Comparison of ENCODE assay signal across 17 cellular contexts in genomic region chr17:41223821-41224220, GRCh38. TPM values are rescaled to one million over a fixed set of nuclear protein-coding genes. Genes with fewer than 3 reads are reported as not detected.
DNase-seq lines count a peak whose midpoint lies in the region; ATAC-seq and TF ChIP-seq lines count a peak whose summit lies in the region.
"Had no signal": no experiment of that assay in that cellular context is flagged by ENCODE, and none has a peak within 500 bp of the region (broad histone marks: within the 10 kb centered on the region; RNA-seq: fewer than 3 reads in every experiment).

No MANE protein-coding gene starts in this region.

- no peak for TF ChIP-seq CTCF in mesothelial cell of epicardium (IDR thresholded peaks at IDR 0.05; ENCODE audit: unreplicated experiment)
- no peak for TF ChIP-seq CTCF in left lung (IDR thresholded peaks at IDR 0.05)

- no peaks in the 10 kb centered on the region for H3K36me3 ChIP-seq in left lung
- H3K36me3 ChIP-seq: BE2C had no signal

- peaks cover 2% of the 10 kb centered on the region for H3K4me1 Mint-ChIP-seq in mesothelial cell of epicardium
- H3K4me1 Mint-ChIP-seq in T-helper 2 cell treated with Interferon-gamma antibody and Interleukin-4, amounts not matched to agents 5 μg/mL and 100 μg/mL, for 36 hours (ENCODE audit: low read depth): no peaks in the 10 kb centered on the region
- H3K4me1 Mint-ChIP-seq: CD4-positive, alpha-beta memory T cell had no signal

- peaks cover 14% of the 10 kb centered on the region for H3K27me3 Mint-ChIP-seq in mesothelial cell of epicardium (ENCODE audit: low read depth)
- H3K27me3 Mint-ChIP-seq in T-helper 2 cell treated with Interferon-gamma antibody and Interleukin-4, amounts not matched to agents 5 μg/mL and 100 μg/mL, for 36 hours (ENCODE audit: low read depth): peaks cover 11% of the 10 kb centered on the region

- no peak overlapping the region for H3K4me3 Mint-ChIP-seq in mesothelial cell of epicardium
- H3K4me3 Mint-ChIP-seq in T-helper 2 cell treated with Interferon-gamma antibody and Interleukin-4, amounts not matched to agents 5 μg/mL and 100 μg/mL, for 36 hours: no peak overlapping the region
- H3K4me3 Mint-ChIP-seq: CD4-positive, alpha-beta memory T cell had no signal

- no peak for ATAC-seq in HG03442 (IDR thresholded peaks at IDR 0.05; ENCODE audit: unreplicated experiment)
- ATAC-seq in left lung: no peak

- H3K4me1 ChIP-seq in left lung: no peaks in the 10 kb centered on the region
- H3K4me1 ChIP-seq: BE2C had no signal

- H3K27ac ChIP-seq in left lung: no peak overlapping the region

- H3K36me3 Mint-ChIP-seq in mesothelial cell of epicardium: peaks cover 7% of the 10 kb centered on the region
- H3K36me3 Mint-ChIP-seq in T-helper 2 cell treated with Interferon-gamma antibody and Interleukin-4, amounts not matched to agents 5 μg/mL and 100 μg/mL, for 36 hours (ENCODE audit: low read depth): no peaks in the 10 kb centered on the region

- H3K9me3 ChIP-seq in left lung: no peaks in the 10 kb centered on the region
- H3K9me3 ChIP-seq: BE2C had no signal

- peak overlapping the region; percentile 17 for H3K27ac Mint-ChIP-seq in mesothelial cell of epicardium
- H3K27ac Mint-ChIP-seq in T-helper 2 cell treated with Interferon-gamma antibody and Interleukin-4, amounts not matched to agents 5 μg/mL and 100 μg/mL, for 36 hours: no peak overlapping the region
- H3K27ac Mint-ChIP-seq: CD4-positive, alpha-beta memory T cell had no signal

- H3K27me3 ChIP-seq in left lung: peaks cover 0 to 14% of the 10 kb centered on the region in 2 donors

- no peak overlapping the region for H3K4me3 ChIP-seq in left lung

- DNase-seq in COLO829 (ENCODE audit: low spot score) (peak; percentile 57), amniotic epithelial cell (ENCODE audit: low read depth) (peak; percentile 8), mesothelial cell of epicardium (ENCODE audit: low spot score in 2 of 2, unreplicated experiment in 2 of 2) (no peak), left lung (no peak)
- DNase-seq in T-helper 2 cell treated with Interferon-gamma antibody and Interleukin-4, amounts not matched to agents 5 μg/mL and 100 μg/mL, for 36 hours (ENCODE audit: low spot score): no peak
- DNase-seq: ACHN; BE2C; CD4-positive, alpha-beta memory T cell; DMS79 treated with DMSO at 0.1 percent for 48 hours; GDM1; KBM-7; NCI-H146; NCI-H2081 treated with DMSO at 0.1 percent for 48 hours; NCI-H2227 treated with DMSO at 0.1 percent for 48 hours; NCI-H526 had no signal

- H3K9me3 Mint-ChIP-seq in mesothelial cell of epicardium: peaks cover 23% of the 10 kb centered on the region
- H3K9me3 Mint-ChIP-seq in T-helper 2 cell treated with Interferon-gamma antibody and Interleukin-4, amounts not matched to agents 5 μg/mL and 100 μg/mL, for 36 hours: no peaks in the 10 kb centered on the region

- intact Hi-C loops in left lung (cut with DNase I): no loop called here

RNA-seq across cellular contexts. Expression of gene KRTAP9-2, which starts 2.6 kb away (rescaled TPM):
- not detected in 3 replicates for total RNA-seq in mesothelial cell of epicardium
- total RNA-seq in left lung: not detected
- total RNA-seq: CD4-positive, alpha-beta memory T cell; SK-MEL-5 had no signal

RNA-seq across cellular contexts. Expression of gene KRTAP9-3, which starts 8.4 kb away (rescaled TPM):
- total RNA-seq in mesothelial cell of epicardium (not detected in 3 replicates), left lung (not detected)
- total RNA-seq: CD4-positive, alpha-beta memory T cell; SK-MEL-5 had no signal

RNA-seq across cellular contexts. Expression of gene KRTAP9-8, which starts 14.0 kb away (rescaled TPM):
- total RNA-seq in mesothelial cell of epicardium: not detected in 3 replicates
- not detected for total RNA-seq in left lung
- total RNA-seq: CD4-positive, alpha-beta memory T cell; SK-MEL-5 had no signal

RNA-seq across cellular contexts. Expression of gene KRTAP9-4, which starts 25.7 kb away (rescaled TPM):
- not detected in 3 replicates for total RNA-seq in mesothelial cell of epicardium
- total RNA-seq in left lung: not detected
- total RNA-seq: CD4-positive, alpha-beta memory T cell; SK-MEL-5 had no signal

RNA-seq across cellular contexts. Expression of gene KRTAP9-9, which starts 31.4 kb away (rescaled TPM):
- total RNA-seq in mesothelial cell of epicardium (not detected in 3 replicates), left lung (not detected)
- total RNA-seq: CD4-positive, alpha-beta memory T cell; SK-MEL-5 had no signal

Comparison
In these comparisons a context has a peak if more than half of its experiments do, and no peak if none do; other contexts are left out.
1. DNase-seq: peak in COLO829 (single experiment) and amniotic epithelial cell (single experiment); none in mesothelial cell of epicardium (0 of 2), left lung (0 of 2) and T-helper 2 cell treated with Interferon-gamma antibody and Interleukin-4, amounts not matched to agents 5 μg/mL and 100 μg/mL, for 36 hours (single experiment).